1 cellular context compared by ENCODE assay signal in genomic region chr4:128288689-128289106, GRCh38.
TF ChIP-seq lines count a peak whose summit lies in the region.

No MANE protein-coding gene starts in this region.

TF ChIP-seq in GM12878, 131 proteins besides CTCF, POLR2A, EP300 and RAD21 (continued from another document):
- TF ChIP-seq ZBTB40 (IDR thresholded peaks at IDR 0.05; ENCODE audit: borderline replicate concordance), result no peak; the same call in 1 of the 2 replicates
- peak; percentile 74; the same call in 1 of the 2 replicates for TF ChIP-seq MTA2 (IDR thresholded peaks at IDR 0.05; ENCODE audit: low read depth)
- no peak for TF ChIP-seq CREM (IDR thresholded peaks at IDR 0.05; ENCODE audit: low read depth)
- no peak for TF ChIP-seq ZNF274 (IDR thresholded peaks at IDR 0.05; ENCODE audit: insufficient read depth, insufficient read length)
- no peak for TF ChIP-seq RB1 (IDR thresholded peaks at IDR 0.05; ENCODE audit: borderline replicate concordance)
- peak; percentile 28 for TF ChIP-seq SKIL (IDR thresholded peaks at IDR 0.05; ENCODE audit: low read depth, poor library complexity, severe bottlenecking)
- no peak for TF ChIP-seq E2F4 (IDR thresholded peaks at IDR 0.05; ENCODE audit: low read depth, low read length)
- TF ChIP-seq E2F8 (IDR thresholded peaks at IDR 0.05; ENCODE audit: low read depth, partially characterized antibody), result peak; percentile 48
- no peak for TF ChIP-seq ELK1 (IDR thresholded peaks at IDR 0.05; ENCODE audit: low read depth, low read length)
- no peak for TF ChIP-seq BHLHE40 (IDR thresholded peaks at IDR 0.05; ENCODE audit: borderline replicate concordance in 1 of 2, low read depth in 2 of 2, low read length in 1 of 2)
- TF ChIP-seq NR2C1 (IDR thresholded peaks at IDR 0.05), result no peak
- TF ChIP-seq ZNF207 (IDR thresholded peaks at IDR 0.05; ENCODE audit: borderline replicate concordance), result no peak
- no peak for TF ChIP-seq PRDM15 (CRISPR knock-in tag; IDR thresholded peaks at IDR 0.05)
- TF ChIP-seq ATF7 (IDR thresholded peaks at IDR 0.05; ENCODE audit: low read depth), result 0 out of 2 replicates have a peak, but pooled peaks have one; percentile 14
- TF ChIP-seq RBBP5 (conservative IDR thresholded peaks at IDR 0.05), result no peak
- no peak for TF ChIP-seq BRCA1 (IDR thresholded peaks at IDR 0.05; ENCODE audit: low read depth, low read length)
- TF ChIP-seq PKNOX1 (IDR thresholded peaks at IDR 0.05), result peak; percentile 85
- no peak for TF ChIP-seq IRF4 (IDR thresholded peaks at IDR 0.05; ENCODE audit: low read depth, low read length)
- TF ChIP-seq JUNB (IDR thresholded peaks at IDR 0.05), result no peak
- no peak for TF ChIP-seq POU2F2 (IDR thresholded peaks at IDR 0.05; ENCODE audit: borderline replicate concordance, low read depth, low read length)
